In the genomic region with DNA sequence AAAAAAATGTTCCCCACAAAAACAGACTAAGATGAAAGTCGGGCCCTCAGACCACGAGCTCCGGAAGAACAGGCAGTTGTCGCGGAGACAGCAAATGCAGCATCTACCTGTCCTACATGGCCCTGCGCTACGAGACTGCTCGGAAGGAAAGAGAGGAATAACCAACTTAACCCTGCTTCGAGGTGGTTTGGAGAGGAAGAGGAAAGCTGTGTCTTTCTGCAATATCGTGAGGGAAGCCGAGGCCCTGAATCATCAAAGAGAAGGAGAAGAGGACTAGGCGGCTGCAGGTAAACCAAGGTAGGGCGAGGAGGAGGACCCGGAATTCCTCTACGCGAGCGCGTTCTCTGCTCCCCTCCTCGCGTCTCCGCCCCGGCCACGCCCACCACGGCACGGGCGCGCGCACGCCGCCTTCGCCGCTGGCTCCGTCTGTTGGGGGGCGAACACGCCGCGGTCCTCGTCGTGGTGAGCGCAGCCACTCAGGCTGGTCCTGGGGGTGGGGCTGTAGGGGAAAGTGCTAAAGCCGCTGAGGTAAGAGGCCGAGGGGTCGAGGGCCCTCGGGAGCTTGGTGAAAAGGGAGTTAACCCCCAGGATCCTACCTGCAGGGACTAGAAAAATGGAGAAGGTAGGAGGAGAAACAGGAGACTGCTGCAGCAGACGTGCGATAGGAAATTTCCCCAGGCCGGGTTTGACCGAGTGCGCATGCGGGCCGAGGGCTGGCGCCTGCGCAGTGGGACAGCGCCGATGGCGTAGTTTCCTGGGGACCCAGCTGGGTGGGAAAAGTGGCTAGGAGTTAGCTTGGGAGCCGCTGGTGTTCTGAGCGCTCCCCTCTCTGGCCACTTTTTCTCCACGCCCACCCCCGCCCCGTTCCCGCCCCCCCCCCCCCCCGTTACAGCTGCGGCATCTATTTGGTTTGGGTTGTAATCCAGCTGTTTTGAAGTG, we compare ENCODE assay signal across 8 cellular contexts. TPM values are rescaled to one million over a fixed set of nuclear protein-coding genes. Genes with fewer than 3 reads are reported as not detected.
DNase-seq lines count a peak whose midpoint lies in the region; ATAC-seq and TF ChIP-seq lines count a peak whose summit lies in the region.

A gene (plus strand): TSS at position 402 of the 939 bp plus-strand sequence. CDS start 7,903 bp downstream, outside the sequence.
A gene with protein sequence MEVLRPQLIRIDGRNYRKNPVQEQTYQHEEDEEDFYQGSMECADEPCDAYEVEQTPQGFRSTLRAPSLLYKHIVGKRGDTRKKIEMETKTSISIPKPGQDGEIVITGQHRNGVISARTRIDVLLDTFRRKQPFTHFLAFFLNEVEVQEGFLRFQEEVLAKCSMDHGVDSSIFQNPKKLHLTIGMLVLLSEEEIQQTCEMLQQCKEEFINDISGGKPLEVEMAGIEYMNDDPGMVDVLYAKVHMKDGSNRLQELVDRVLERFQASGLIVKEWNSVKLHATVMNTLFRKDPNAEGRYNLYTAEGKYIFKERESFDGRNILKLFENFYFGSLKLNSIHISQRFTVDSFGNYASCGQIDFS (minus strand): TSS at position 666 of the 939 bp plus-strand sequence. CDS start 2,978 bp downstream, outside the sequence.

- BruUV-seq in PC-3 (replicated peaks; lab: Mats Ljungman, UMichigan) = no TSS peak

- H3K27ac ChIP-seq in PC-3 (ENCODE audit: low read length) (peak within 1 kb of the TSS; percentile 96), epithelial cell of prostate (peak within 1 kb of the TSS; percentile 90)

- POLR2A ChIA-PET in PC-3 (lab: Charles Lee; ENCODE audit: unreplicated experiment) = interaction anchor here (0.7 kb wide), 1 partner anchor 87 kb away, joined by 21 read pairs; no protein-coding TSS in a partner anchor

- peak within 1 kb of the TSS; percentile 97 for H3K4me3 ChIP-seq in Jurkat, Clone E6-1 (ENCODE audit: low read length)
- peak within 1 kb of the TSS; percentile 98 for H3K4me3 ChIP-seq in PC-3 (ENCODE audit: low read length)
- peak within 1 kb of the TSS; percentile 73 for H3K4me3 ChIP-seq in mononuclear cell (ENCODE audit: low read length)

- no peaks in the 10 kb centered on the region for H4K20me1 ChIP-seq in PC-3 (ENCODE audit: low read length)

- H3K4me1 ChIP-seq in PC-3 (ENCODE audit: insufficient read depth, low read length) (peaks cover 19% of the 10 kb centered on the region; the same call in 1 of the 2 replicates), mononuclear cell (ENCODE audit: insufficient read depth, low read length) (peaks cover 44% of the 10 kb centered on the region)

- H3K27me3 ChIP-seq in PC-3 (ENCODE audit: low read length) (no peaks in the 10 kb centered on the region), mononuclear cell (ENCODE audit: insufficient read depth, low read length) (no peaks in the 10 kb centered on the region)

- DNase-seq in DMS114 treated with DMSO at 0.1 percent for 48 hours (lab: John Stamatoyannopoulos, UW; ENCODE audit: unreplicated experiment) = peak; percentile 94
- peak; percentile 86 for DNase-seq in Jurkat, Clone E6-1 (ENCODE audit: low read depth, low spot score)
- peak; percentile 88 for DNase-seq in PC-3
- peak; percentile 97 for DNase-seq in activated T-cell treated with anti-CD3 and anti-CD28 coated beads for 48 hours (ENCODE audit: low read depth)
- DNase-seq in epithelial cell of prostate (ENCODE audit: low read depth, low spot score) = peak; percentile 34
- peak; percentile 91 to 96 for DNase-seq in stimulated activated CD8-positive, alpha-beta memory T cell treated with anti-CD3 and anti-CD28 coated beads, Interleukin-2, amount 100 ng/mL, for 48 hours (ENCODE audit: low read depth in 2 of 2)

- peak within 1 kb of the TSS; percentile 98 for H3K9ac ChIP-seq in PC-3 (ENCODE audit: low read length)

- intact Hi-C loops in PC-3 (cut with micrococcal nuclease) = no loop called here

- ATAC-seq in GM21576 (IDR thresholded peaks at IDR 0.05; ENCODE audit: unreplicated experiment) = peak; percentile 70
- peak; percentile 85 for ATAC-seq in PC-3

- CTCF ChIA-PET in PC-3 (lab: Charles Lee) = interaction anchor here (0.6 kb wide), 1 partner anchor 113 kb away, joined by 5 read pairs; no protein-coding TSS in a partner anchor

- peak within 1 kb of the TSS; percentile 99 for H3K4me2 ChIP-seq in PC-3 (ENCODE audit: low read length)

- TF ChIP-seq CTCF in PC-3 (conservative IDR thresholded peaks at IDR 0.05; ENCODE audit: low read depth, low read length) = no peak

- no peaks in the 10 kb centered on the region for H3K9me3 ChIP-seq in PC-3 (ENCODE audit: low read length)
- H3K9me3 ChIP-seq in mononuclear cell (ENCODE audit: low read depth, low read length) = no peaks in the 10 kb centered on the region

- H3K36me3 ChIP-seq in PC-3 (ENCODE audit: low read depth, low read length) = no peaks in the 10 kb centered on the region; the same call in 1 of the 2 replicates

- peaks cover 48% of the 10 kb centered on the region for H3K79me2 ChIP-seq in PC-3 (ENCODE audit: low read length)

- H3F3A ChIP-seq in PC-3 (ENCODE audit: low read length, unreplicated experiment) = no peaks in the 10 kb centered on the region

- no peaks in the 10 kb centered on the region for H3K9me2 ChIP-seq in PC-3 (replicated peaks; ENCODE audit: low read length)

- H2AFZ ChIP-seq in PC-3 (ENCODE audit: low read length) = peak within 1 kb of the TSS; percentile 91

RNA-seq across cellular contexts. Expression of the first gene that starts in this region (rescaled TPM):
- 95.9 TPM for polyA plus RNA-seq in Jurkat, Clone E6-1 (2012; ENCODE audit: insufficient read depth, insufficient read length)
- total RNA-seq in PC-3 (2014; rRNA removed) (19.2 and 23.9 TPM in 2 replicates), mononuclear cell (92.6 TPM)

RNA-seq across cellular contexts. Expression of the second gene that starts in this region (rescaled TPM):
- polyA plus RNA-seq in Jurkat, Clone E6-1 (2012; ENCODE audit: insufficient read depth, insufficient read length) = 52.2 TPM
- total RNA-seq in PC-3 (2014; rRNA removed) (15.7 and 24.3 TPM in 2 replicates), mononuclear cell (14.2 TPM)

Comparison
In these comparisons a context has a peak if more than half of its experiments do, and no peak if none do; other contexts are left out.
1. Peak in every context shown above with its lines: DNase-seq, ATAC-seq, H3K4me3 ChIP-seq and H3K27ac ChIP-seq.
2. DNase-seq: peak in every context shown above with its lines; median percentile 97 in activated T-cell treated with anti-CD3 and anti-CD28 coated beads for 48 hours; 94 in DMS114 treated with DMSO at 0.1 percent for 48 hours; 94 in stimulated activated CD8-positive, alpha-beta memory T cell treated with anti-CD3 and anti-CD28 coated beads, Interleukin-2, amount 100 ng/mL, for 48 hours; 88 in PC-3; 86 in Jurkat, Clone E6-1; 34 in epithelial cell of prostate.